27 cellular contexts compared by ENCODE assay signal in the genomic region with DNA sequence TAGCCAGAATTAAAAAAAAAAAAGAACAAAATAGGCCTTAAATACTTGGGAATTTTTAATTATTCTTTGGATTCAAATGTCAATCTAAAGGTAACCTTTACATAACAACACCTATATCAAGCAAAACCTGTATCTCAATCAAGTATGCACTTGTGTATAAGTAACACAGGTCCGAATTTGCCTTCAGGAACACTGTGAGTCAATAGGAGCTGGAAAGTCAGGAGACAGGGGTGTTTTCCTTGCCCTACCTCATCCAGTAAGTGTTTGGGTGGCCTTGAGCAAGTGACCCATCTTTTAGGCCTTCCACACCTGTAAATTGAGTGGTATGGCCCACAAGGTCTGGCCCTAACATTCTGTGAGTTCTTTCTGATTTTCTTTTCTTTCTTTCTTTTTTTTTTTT. TPM values are rescaled to one million over a fixed set of nuclear protein-coding genes. Genes with fewer than 3 reads are reported as not detected.
DNase-seq lines count a peak whose midpoint lies in the region; ATAC-seq, FAIRE-seq and TF ChIP-seq lines count a peak whose summit lies in the region.
"Had no signal": no experiment of that assay in that cellular context is flagged by ENCODE, and none has a peak within 500 bp of the region (broad histone marks: within the 10 kb centered on the region; RNA-seq: fewer than 3 reads in every experiment).

No MANE protein-coding gene starts in this region.

- peak; percentile 64 for DNase-seq in bronchial epithelial cell (ENCODE audit: low read depth)
- peak; percentile 81 for DNase-seq in epithelial cell of esophagus (ENCODE audit: low read depth)
- peak; percentile 51 to 72 for DNase-seq in foreskin keratinocyte
- DNase-seq in SHP77 (lab: John Stamatoyannopoulos, UW): no peak
- DNase-seq in GM19240 (ENCODE audit: insufficient read length, low spot score): no peak
- DNase-seq: 8988T; ACHN; BE2C; C1 segment of cervical spinal cord; CD4-positive, alpha-beta memory T cell; CD4-positive, CD25-positive, alpha-beta regulatory T cell; CD8-positive, alpha-beta memory T cell; COR-L47; DMS 273 treated with DMSO at 0.1 percent for 48 hours; DMS153; DMS53; DMS79; DND-41; EL; GDM1 had no signal

- no peaks in the 10 kb centered on the region for H3K36me3 ChIP-seq in bronchial epithelial cell (ENCODE audit: control insufficient read depth, insufficient read depth, low read length)
- H3K36me3 ChIP-seq: BE2C, BLaER1 had no signal

- H3K27me3 ChIP-seq in bronchial epithelial cell (ENCODE audit: control insufficient read depth, insufficient read depth, low read length) (no peaks in the 10 kb centered on the region), foreskin keratinocyte (no peaks in the 10 kb centered on the region)
- H3K27me3 ChIP-seq: BE2C had no signal

- no peak for FAIRE-seq in bronchial epithelial cell (lab: Jason Lieb, UNC)
- FAIRE-seq: A204.1, GM12878, GM12892, GM18507 had no signal

- TF ChIP-seq CTCF in bronchial epithelial cell (IDR thresholded peaks at IDR 0.05; ENCODE audit: insufficient read depth, low read length, severe bottlenecking) (no peak), epithelial cell of esophagus (IDR thresholded peaks at IDR 0.05; ENCODE audit: insufficient read depth, low read depth, low read length, missing control alignments) (no peak), foreskin keratinocyte (conservative IDR thresholded peaks at IDR 0.05) (no peak)

- no peaks in the 10 kb centered on the region for H3K4me1 ChIP-seq in foreskin keratinocyte
- H3K4me1 ChIP-seq: BLaER1 had no signal

- H3K4me3 ChIP-seq in bronchial epithelial cell (ENCODE audit: low read depth, low read length) (no peak overlapping the region), epithelial cell of esophagus (ENCODE audit: low read length) (no peak overlapping the region)
- H3K4me3 ChIP-seq: BLaER1, GM12878 had no signal

- peak; percentile 15 for ATAC-seq in foreskin keratinocyte
- ATAC-seq: GM12878 had no signal

- no peak overlapping the region for H3K27ac ChIP-seq in foreskin keratinocyte
- H3K27ac ChIP-seq: BLaER1 had no signal

RNA-seq across cellular contexts. Expression of gene VEGFD, which starts 40.8 kb away (rescaled TPM):
- total RNA-seq in bronchial epithelial cell: 0.26 TPM in 2 replicates
- not detected in 2 replicates for total RNA-seq in foreskin keratinocyte
- not detected in 2 replicates for polyA plus RNA-seq in foreskin keratinocyte
- total RNA-seq: CD4-positive, CD25-positive, alpha-beta regulatory T cell; CD8-positive, alpha-beta memory T cell; G401; GM12878 had no signal
- polyA plus RNA-seq: CD14-positive monocyte; CD4-positive, alpha-beta memory T cell; CD4-positive, CD25-positive, alpha-beta regulatory T cell; CD8-positive, alpha-beta memory T cell had no signal

Comparison
In these comparisons a context has a peak if more than half of its experiments do, and no peak if none do; other contexts are left out.
1. DNase-seq: peak in bronchial epithelial cell (single experiment), epithelial cell of esophagus (single experiment) and foreskin keratinocyte (2 of 2); none in SHP77 (0 of 2) and GM19240 (single experiment).